In genomic region chr4:78608684-78609083, GRCh38 we compare ENCODE assay signal across 28 cellular contexts. TPM values are rescaled to one million over a fixed set of nuclear protein-coding genes. Genes with fewer than 3 reads are reported as not detected.
"Had no signal": no experiment of that assay in that cellular context is flagged by ENCODE, and none has a peak within 500 bp of the region (broad histone marks: within the 10 kb centered on the region; RNA-seq: fewer than 3 reads in every experiment).

No MANE protein-coding gene starts in this region.

- H3K36me3 Mint-ChIP-seq: activated CD4-positive, alpha-beta memory T cell treated with anti-CD3 and anti-CD28 coated beads for 36 hours; activated naive CD4-positive, alpha-beta T cell treated with anti-CD3 and anti-CD28 coated beads, Interleukin-2, amount 10 ng/mL, durations not matched to agents 7 days and 5 days; activated naive CD8-positive, alpha-beta T cell treated with anti-CD3 and anti-CD28 coated beads for 36 hours had no signal

- ATAC-seq: activated T-cell treated with anti-CD3 and anti-CD28 coated beads, Interleukin-2, amount 50 U/mL, for 4 hours; Panc1 had no signal

- H3K27ac Mint-ChIP-seq: activated CD4-positive, alpha-beta memory T cell treated with anti-CD3 and anti-CD28 coated beads for 36 hours; activated naive CD4-positive, alpha-beta T cell treated with anti-CD3 and anti-CD28 coated beads, Interleukin-2, amount 10 ng/mL, durations not matched to agents 7 days and 5 days; activated naive CD8-positive, alpha-beta T cell treated with anti-CD3 and anti-CD28 coated beads for 36 hours; activated T-helper 1 cell treated with anti-CD3 and anti-CD28 coated beads, Interleukin-12 subunit alpha, Interleukin-12 subunit beta, Interleukin-2, Interleukin-4 antibody, amounts not matched to agents 30 ng/mL and 10 ng/mL and 1 ng/mL, durations not matched to agents 14 hours and 24 hours and 36 hours had no signal

- H3K36me3 ChIP-seq: brain microvascular endothelial cell, SJCRH30 had no signal

- DNase-seq: activated B cell treated with CpG ODN at 0.5 μM for 24 hours; activated CD4-positive, alpha-beta memory T cell treated with anti-CD3 and anti-CD28 coated beads for 36 hours; activated CD4-positive, alpha-beta T cell treated with anti-CD3 and anti-CD28 coated beads for 4 hours; activated CD4-positive, alpha-beta T cell treated with anti-CD3 and anti-CD28 coated beads, Interleukin-2, amount 50 U/mL, for 1 hour; activated CD4-positive, CD25-positive, alpha-beta regulatory T cell treated with anti-CD3 and anti-CD28 coated beads, Interleukin-2, amount 50 U/mL, for 72 hours; activated CD8-positive, alpha-beta memory T cell treated with anti-CD3 and anti-CD28 coated beads, Interleukin-2, amount 50 U/mL, for 4 hours; activated gamma-delta T cell treated with Interleukin-2 at 50 U/mL for 16 hours; activated naive CD4-positive, alpha-beta T cell treated with anti-CD3 and anti-CD28 coated beads, Interleukin-2, amount 10 ng/mL, durations not matched to agents 7 days and 5 days; activated naive CD8-positive, alpha-beta T cell treated with anti-CD3 and anti-CD28 coated beads for 36 hours; activated T-cell treated with anti-CD3 and anti-CD28 coated beads for 4 hours; activated T-cell treated with anti-CD3 and anti-CD28 coated beads, Interleukin-2, amount 50 U/mL, for 4 hours; amniotic stem cell; aorta; brain microvascular endothelial cell; central memory CD4-positive, alpha-beta T cell; Kasumi-1; KBM-7; NCI-H1105; NCI-H1417 treated with DMSO at 0.1 percent for 48 hours; NCI-H1930; NCI-H2081 treated with DMSO at 0.1 percent for 48 hours; NCI-H345; NCI-H524 treated with DMSO at 0.1 percent for 48 hours; SHP77; SJCRH30 had no signal

- H3K9me3 ChIP-seq: SJCRH30 had no signal

- H3K4me3 ChIP-seq: SJCRH30, SK-N-MC had no signal

- H3K27me3 Mint-ChIP-seq: activated B cell treated with CpG ODN at 0.5 μM for 24 hours; activated naive CD8-positive, alpha-beta T cell treated with anti-CD3 and anti-CD28 coated beads for 36 hours had no signal

- H3K4me3 Mint-ChIP-seq: activated B cell treated with CpG ODN at 0.5 μM for 24 hours; activated CD4-positive, alpha-beta memory T cell treated with anti-CD3 and anti-CD28 coated beads for 36 hours; activated naive CD4-positive, alpha-beta T cell treated with anti-CD3 and anti-CD28 coated beads, Interleukin-2, amount 10 ng/mL, durations not matched to agents 7 days and 5 days; activated naive CD8-positive, alpha-beta T cell treated with anti-CD3 and anti-CD28 coated beads for 36 hours; activated T-cell treated with anti-CD3 and anti-CD28 coated beads, Interleukin-2, amount 50 U/mL, for 4 hours; activated T-helper 1 cell treated with anti-CD3 and anti-CD28 coated beads, Interleukin-12 subunit alpha, Interleukin-12 subunit beta, Interleukin-2, Interleukin-4 antibody, amounts not matched to agents 30 ng/mL and 10 ng/mL and 1 ng/mL, durations not matched to agents 14 hours and 24 hours and 36 hours had no signal

- H3K27me3 ChIP-seq: brain microvascular endothelial cell, SJCRH30 had no signal

- H3K9me3 Mint-ChIP-seq: activated B cell treated with CpG ODN at 0.5 μM for 24 hours; activated CD4-positive, alpha-beta memory T cell treated with anti-CD3 and anti-CD28 coated beads for 36 hours; activated naive CD4-positive, alpha-beta T cell treated with anti-CD3 and anti-CD28 coated beads, Interleukin-2, amount 10 ng/mL, durations not matched to agents 7 days and 5 days; activated naive CD8-positive, alpha-beta T cell treated with anti-CD3 and anti-CD28 coated beads for 36 hours; activated T-cell treated with anti-CD3 and anti-CD28 coated beads, Interleukin-2, amount 50 U/mL, for 4 hours; activated T-helper 1 cell treated with anti-CD3 and anti-CD28 coated beads, Interleukin-12 subunit alpha, Interleukin-12 subunit beta, Interleukin-2, Interleukin-4 antibody, amounts not matched to agents 30 ng/mL and 10 ng/mL and 1 ng/mL, durations not matched to agents 14 hours and 24 hours and 36 hours had no signal

RNA-seq across cellular contexts. Expression of gene ANXA3, which starts 57.1 kb away (rescaled TPM):
- total RNA-seq: activated CD4-positive, alpha-beta memory T cell treated with anti-CD3 and anti-CD28 coated beads for 36 hours had no signal
